ENCODE assay signal across 1 cellular context in the genomic region with DNA sequence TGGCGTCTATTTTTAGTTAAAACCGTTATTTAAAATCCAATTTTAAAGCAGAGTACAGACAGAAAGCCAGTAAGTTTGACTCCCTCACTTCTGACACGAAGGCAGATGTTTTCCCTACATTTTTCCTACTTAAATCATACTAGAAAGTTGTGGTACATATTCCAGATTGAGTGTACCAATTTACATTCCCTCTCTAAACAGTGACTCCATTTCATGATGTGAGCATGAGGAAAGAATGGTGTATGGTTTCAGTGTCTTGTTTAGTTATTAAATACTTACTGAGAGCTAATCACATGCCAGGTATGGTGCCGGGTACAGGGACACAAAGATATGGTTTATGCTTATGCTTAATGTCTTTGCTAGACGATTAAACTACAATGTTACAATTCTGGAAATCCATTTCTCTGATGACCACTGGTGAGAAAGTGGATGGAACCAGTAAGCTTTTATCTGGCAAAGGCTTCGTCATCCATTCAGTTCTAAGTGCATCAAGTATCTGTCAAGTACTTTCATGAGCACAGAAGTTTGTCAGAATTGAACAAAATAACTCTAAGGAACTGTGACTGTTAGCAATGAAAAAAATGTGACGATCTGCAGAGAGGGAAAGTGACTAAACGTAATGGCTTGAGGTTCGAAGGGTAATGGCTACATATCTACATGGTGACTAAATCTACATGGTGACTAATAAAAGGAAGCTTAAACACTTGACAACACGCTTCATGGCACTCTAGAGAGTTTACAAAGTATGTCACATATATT.
TF ChIP-seq lines count a peak whose summit lies in the region.

No MANE protein-coding gene starts in this region.

TF ChIP-seq in SK-N-SH, 30 proteins besides CTCF, POLR2A, EP300 and RAD21 (continued from another document):
- TF ChIP-seq MEF2A (IDR thresholded peaks at IDR 0.05; ENCODE audit: borderline replicate concordance, low read depth) (0 out of 2 replicates have a peak, but pooled peaks have one; percentile 19), TAF1 (IDR thresholded peaks at IDR 0.05; ENCODE audit: borderline replicate concordance, low read depth, low read length) (no peak), NFIC (IDR thresholded peaks at IDR 0.05; ENCODE audit: borderline replicate concordance) (peak; percentile 30; the same call in 1 of the 2 replicates), FOXM1 (IDR thresholded peaks at IDR 0.05; ENCODE audit: low read depth) (peak; percentile 48; the same call in 1 of the 2 replicates), JUND (IDR thresholded peaks at IDR 0.05) (peak; percentile 89), CHD2 (IDR thresholded peaks at IDR 0.05; ENCODE audit: low read length, partially characterized antibody) (no peak), POLR2AphosphoS5 (IDR thresholded peaks at IDR 0.05; ENCODE audit: low read depth, low read length) (no peak), GABPA (IDR thresholded peaks at IDR 0.05; ENCODE audit: low read depth) (no peak), YY1 (IDR thresholded peaks at IDR 0.05; ENCODE audit: low read depth) (0 out of 2 replicates have a peak, but pooled peaks have one; percentile 59), MXI1 (IDR thresholded peaks at IDR 0.05; ENCODE audit: low read depth, low read length) (no peak), RXRA (IDR thresholded peaks at IDR 0.05; ENCODE audit: borderline replicate concordance, low read depth) (peak; percentile 35; the same call in 1 of the 2 replicates)
- TF ChIP-seq, protein P1, sequence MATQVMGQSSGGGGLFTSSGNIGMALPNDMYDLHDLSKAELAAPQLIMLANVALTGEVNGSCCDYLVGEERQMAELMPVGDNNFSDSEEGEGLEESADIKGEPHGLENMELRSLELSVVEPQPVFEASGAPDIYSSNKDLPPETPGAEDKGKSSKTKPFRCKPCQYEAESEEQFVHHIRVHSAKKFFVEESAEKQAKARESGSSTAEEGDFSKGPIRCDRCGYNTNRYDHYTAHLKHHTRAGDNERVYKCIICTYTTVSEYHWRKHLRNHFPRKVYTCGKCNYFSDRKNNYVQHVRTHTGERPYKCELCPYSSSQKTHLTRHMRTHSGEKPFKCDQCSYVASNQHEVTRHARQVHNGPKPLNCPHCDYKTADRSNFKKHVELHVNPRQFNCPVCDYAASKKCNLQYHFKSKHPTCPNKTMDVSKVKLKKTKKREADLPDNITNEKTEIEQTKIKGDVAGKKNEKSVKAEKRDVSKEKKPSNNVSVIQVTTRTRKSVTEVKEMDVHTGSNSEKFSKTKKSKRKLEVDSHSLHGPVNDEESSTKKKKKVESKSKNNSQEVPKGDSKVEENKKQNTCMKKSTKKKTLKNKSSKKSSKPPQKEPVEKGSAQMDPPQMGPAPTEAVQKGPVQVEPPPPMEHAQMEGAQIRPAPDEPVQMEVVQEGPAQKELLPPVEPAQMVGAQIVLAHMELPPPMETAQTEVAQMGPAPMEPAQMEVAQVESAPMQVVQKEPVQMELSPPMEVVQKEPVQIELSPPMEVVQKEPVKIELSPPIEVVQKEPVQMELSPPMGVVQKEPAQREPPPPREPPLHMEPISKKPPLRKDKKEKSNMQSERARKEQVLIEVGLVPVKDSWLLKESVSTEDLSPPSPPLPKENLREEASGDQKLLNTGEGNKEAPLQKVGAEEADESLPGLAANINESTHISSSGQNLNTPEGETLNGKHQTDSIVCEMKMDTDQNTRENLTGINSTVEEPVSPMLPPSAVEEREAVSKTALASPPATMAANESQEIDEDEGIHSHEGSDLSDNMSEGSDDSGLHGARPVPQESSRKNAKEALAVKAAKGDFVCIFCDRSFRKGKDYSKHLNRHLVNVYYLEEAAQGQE (IDR thresholded peaks at IDR 0.05; ENCODE audit: low read depth, low read length) = no peak
- TF ChIP-seq, protein P2, sequence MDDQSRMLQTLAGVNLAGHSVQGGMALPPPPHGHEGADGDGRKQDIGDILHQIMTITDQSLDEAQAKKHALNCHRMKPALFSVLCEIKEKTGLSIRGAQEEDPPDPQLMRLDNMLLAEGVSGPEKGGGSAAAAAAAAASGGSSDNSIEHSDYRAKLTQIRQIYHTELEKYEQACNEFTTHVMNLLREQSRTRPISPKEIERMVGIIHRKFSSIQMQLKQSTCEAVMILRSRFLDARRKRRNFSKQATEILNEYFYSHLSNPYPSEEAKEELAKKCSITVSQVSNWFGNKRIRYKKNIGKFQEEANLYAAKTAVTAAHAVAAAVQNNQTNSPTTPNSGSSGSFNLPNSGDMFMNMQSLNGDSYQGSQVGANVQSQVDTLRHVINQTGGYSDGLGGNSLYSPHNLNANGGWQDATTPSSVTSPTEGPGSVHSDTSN (IDR thresholded peaks at IDR 0.05) = peak; percentile 90
- TF ChIP-seq, protein P3, sequence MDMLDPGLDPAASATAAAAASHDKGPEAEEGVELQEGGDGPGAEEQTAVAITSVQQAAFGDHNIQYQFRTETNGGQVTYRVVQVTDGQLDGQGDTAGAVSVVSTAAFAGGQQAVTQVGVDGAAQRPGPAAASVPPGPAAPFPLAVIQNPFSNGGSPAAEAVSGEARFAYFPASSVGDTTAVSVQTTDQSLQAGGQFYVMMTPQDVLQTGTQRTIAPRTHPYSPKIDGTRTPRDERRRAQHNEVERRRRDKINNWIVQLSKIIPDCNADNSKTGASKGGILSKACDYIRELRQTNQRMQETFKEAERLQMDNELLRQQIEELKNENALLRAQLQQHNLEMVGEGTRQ (IDR thresholded peaks at IDR 0.05; ENCODE audit: borderline replicate concordance, low read depth, low read length) = no peak
